In genomic region chr2:64049633-64050220, GRCh38 we compare ENCODE assay signal across 8 cellular contexts. TPM values are rescaled to one million over a fixed set of nuclear protein-coding genes. Genes with fewer than 3 reads are reported as not detected.
DNase-seq lines count a peak whose midpoint lies in the region; ATAC-seq and TF ChIP-seq lines count a peak whose summit lies in the region.

No MANE protein-coding gene starts in this region.

- H3K36me3 ChIP-seq in osteoblast (ENCODE audit: insufficient read depth, low read length) = no peaks in the 10 kb centered on the region
- H3K36me3 ChIP-seq in upper lobe of left lung = no peaks in the 10 kb centered on the region

- no peaks in the 10 kb centered on the region for H3K79me2 ChIP-seq in osteoblast (ENCODE audit: insufficient read depth, low read length)

- peak overlapping the region; percentile 48 for H2AFZ ChIP-seq in osteoblast (ENCODE audit: low read length)

- H3K4me3 ChIP-seq in LNCaP clone FGC (ENCODE audit: low read depth, low read length) (no peak overlapping the region), osteoblast (ENCODE audit: insufficient read depth, low read length) (no peak overlapping the region), upper lobe of left lung (no peak overlapping the region)

- H3K9me3 ChIP-seq in osteoblast (ENCODE audit: low read depth, low read length) (no peaks in the 10 kb centered on the region), upper lobe of left lung (no peaks in the 10 kb centered on the region)

- no peak for TF ChIP-seq POLR2A in upper lobe of left lung (IDR thresholded peaks at IDR 0.05)

- TF ChIP-seq EP300 in upper lobe of left lung (IDR thresholded peaks at IDR 0.05) = no peak

- peak; percentile 86 for ATAC-seq in GM21825 (IDR thresholded peaks at IDR 0.05; ENCODE audit: unreplicated experiment)
- ATAC-seq in upper lobe of left lung (ENCODE audit: low FRiP score in 2 of 2) = peak; percentile 51 to 91

- no peak overlapping the region for H3K27ac ChIP-seq in osteoblast (ENCODE audit: low read depth, low read length)
- no peak overlapping the region for H3K27ac ChIP-seq in upper lobe of left lung

- H3K4me1 ChIP-seq in osteoblast (ENCODE audit: insufficient read depth, low read length) = no peaks in the 10 kb centered on the region
- peaks cover 0 to 10% (median 7%) of the 10 kb centered on the region in 4 donors for H3K4me1 ChIP-seq in upper lobe of left lung

- peak overlapping the region; percentile 26 for H3K4me2 ChIP-seq in osteoblast (ENCODE audit: insufficient read depth, low read length)

- 2 to 3% methylated on average over 3 of the region's 3 CpGs for WGBS in upper lobe of left lung, 2 donors

- H3K27me3 ChIP-seq in osteoblast (ENCODE audit: insufficient read depth, low read length) = peaks cover 3% of the 10 kb centered on the region
- H3K27me3 ChIP-seq in upper lobe of left lung = no peaks in the 10 kb centered on the region

- DNase-seq in ELF-1 (ENCODE audit: low read depth, low spot score) (peak; percentile 65), LNCaP clone FGC (ENCODE audit: low read depth) (no peak), RPMI8226 (peak; percentile 75), fibroblast of the conjunctiva (ENCODE audit: low read depth) (peak; percentile 40), osteoblast (ENCODE audit: insufficient read length, low spot score, missing footprints) (peak; percentile 81), upper lobe of left lung (peak in 1 of 2 donors; percentile 60)
- DNase-seq in activated T-helper 1 cell treated with anti-CD3 and anti-CD28 coated beads, Interleukin-2, amount 50 U/mL, for 16 hours (ENCODE audit: low read depth in 1 of 2, low spot score in 1 of 2) = peak; percentile 40 to 45

- no peaks in the 10 kb centered on the region for H4K20me1 ChIP-seq in osteoblast (ENCODE audit: insufficient read depth, low read length)

- TF ChIP-seq CTCF in LNCaP clone FGC (IDR thresholded peaks at IDR 0.05; ENCODE audit: control insufficient read depth, extremely low read depth, insufficient read depth) = peak; percentile 70
- peak; percentile 95 for TF ChIP-seq CTCF in osteoblast (IDR thresholded peaks at IDR 0.05; ENCODE audit: extremely low read depth, low read depth, low read length)
- TF ChIP-seq CTCF in upper lobe of left lung (IDR thresholded peaks at IDR 0.05) = peak; percentile 69 to 91 (median 84)

RNA-seq across cellular contexts. Expression of gene VPS54, which starts 30.5 kb away (rescaled TPM):
- total RNA-seq in osteoblast (18.8 and 20.6 TPM in 2 replicates), upper lobe of left lung (10 to 100 TPM; 10.3 to 43.7 (median 21.7) TPM)
